Comparison of ENCODE assay signal across 16 cellular contexts in genomic region chr1:112325504-112325903, GRCh38.
DNase-seq lines count a peak whose midpoint lies in the region; ATAC-seq and TF ChIP-seq lines count a peak whose summit lies in the region.
"Had no signal": no experiment of that assay in that cellular context is flagged by ENCODE, and none has a peak within 500 bp of the region (broad histone marks: within the 10 kb centered on the region; RNA-seq: fewer than 3 reads in every experiment).

No MANE protein-coding gene starts in this region.

- H3K27ac Mint-ChIP-seq in WTC11: no peak overlapping the region
- H3K27ac Mint-ChIP-seq in stimulated activated effector memory CD8-positive, alpha-beta T cell treated with anti-CD3 and anti-CD28 coated beads, Interleukin-12 subunit alpha, Interleukin-12 subunit beta, amount 100 ng/mL, for 72 hours: no peak overlapping the region
- H3K27ac Mint-ChIP-seq in naive thymus-derived CD4-positive, alpha-beta T cell: no peak overlapping the region
- H3K27ac Mint-ChIP-seq: activated T-helper 1 cell treated with anti-CD3 and anti-CD28 coated beads, Interleukin-12 subunit alpha, Interleukin-12 subunit beta, Interleukin-2, Interleukin-4 antibody, amounts not matched to agents 30 ng/mL and 10 ng/mL and 1 ng/mL, durations not matched to agents 14 hours and 24 hours and 36 hours; T-helper 2 cell treated with Interferon-gamma antibody and Interleukin-4, amounts not matched to agents 5 μg/mL and 100 μg/mL, for 36 hours had no signal

- no peaks in the 10 kb centered on the region for H3K9me3 Mint-ChIP-seq in WTC11
- no peaks in the 10 kb centered on the region for H3K9me3 Mint-ChIP-seq in stimulated activated effector memory CD8-positive, alpha-beta T cell treated with anti-CD3 and anti-CD28 coated beads, Interleukin-12 subunit alpha, Interleukin-12 subunit beta, amount 100 ng/mL, for 72 hours
- peaks cover 0 to 1% (median 0%) of the 10 kb centered on the region in 11 donors for H3K9me3 Mint-ChIP-seq in naive thymus-derived CD4-positive, alpha-beta T cell
- H3K9me3 Mint-ChIP-seq: activated T-helper 1 cell treated with anti-CD3 and anti-CD28 coated beads, Interleukin-12 subunit alpha, Interleukin-12 subunit beta, Interleukin-2, Interleukin-4 antibody, amounts not matched to agents 30 ng/mL and 10 ng/mL and 1 ng/mL, durations not matched to agents 14 hours and 24 hours and 36 hours; T-helper 2 cell treated with Interferon-gamma antibody and Interleukin-4, amounts not matched to agents 5 μg/mL and 100 μg/mL, for 36 hours had no signal

- TF ChIP-seq CTCF in WTC11 (IDR thresholded peaks at IDR 0.05) (no peak), ascending aorta (IDR thresholded peaks at IDR 0.05) (no peak)

- peak; percentile 83 for ATAC-seq in WTC11
- ATAC-seq in stimulated activated effector memory CD8-positive, alpha-beta T cell treated with anti-CD3 and anti-CD28 coated beads, Interleukin-12 subunit alpha, Interleukin-12 subunit beta, amount 100 ng/mL, for 72 hours: peak; percentile 6
- no peak for ATAC-seq in HG03196 (IDR thresholded peaks at IDR 0.05; ENCODE audit: unreplicated experiment)
- no peak for ATAC-seq in naive thymus-derived CD4-positive, alpha-beta T cell

- H3K27me3 ChIP-seq in ascending aorta: no peaks in the 10 kb centered on the region
- no peaks in the 10 kb centered on the region for H3K27me3 ChIP-seq in naive thymus-derived CD4-positive, alpha-beta T cell (ENCODE audit: control insufficient read depth in 2 of 2, insufficient read depth in 2 of 2, low read length in 2 of 2)

- CTCF ChIA-PET in WTC11 (lab: Charles Lee): interaction anchor here (0.6 to 2.4 kb wide), 4 partner anchors 11 to 844 kb away, joined by 4 to 9 read pairs (median 6); no protein-coding TSS in a partner anchor
- CTCF ChIA-PET in naive thymus-derived CD4-positive, alpha-beta T cell (lab: Charles Lee): no interaction called here

- no peak overlapping the region for H3K27ac ChIP-seq in ascending aorta
- no peak overlapping the region for H3K27ac ChIP-seq in naive thymus-derived CD4-positive, alpha-beta T cell (ENCODE audit: low read depth, low read length)
- H3K27ac ChIP-seq: coronary artery, RWPE1, stomach had no signal

- no peaks in the 10 kb centered on the region for H3K36me3 Mint-ChIP-seq in WTC11
- H3K36me3 Mint-ChIP-seq in stimulated activated effector memory CD8-positive, alpha-beta T cell treated with anti-CD3 and anti-CD28 coated beads, Interleukin-12 subunit alpha, Interleukin-12 subunit beta, amount 100 ng/mL, for 72 hours: no peaks in the 10 kb centered on the region
- H3K36me3 Mint-ChIP-seq in naive thymus-derived CD4-positive, alpha-beta T cell: no peaks in the 10 kb centered on the region

- H3K4me1 Mint-ChIP-seq in WTC11: peaks cover 5% of the 10 kb centered on the region
- H3K4me1 Mint-ChIP-seq in stimulated activated effector memory CD8-positive, alpha-beta T cell treated with anti-CD3 and anti-CD28 coated beads, Interleukin-12 subunit alpha, Interleukin-12 subunit beta, amount 100 ng/mL, for 72 hours: no peaks in the 10 kb centered on the region
- H3K4me1 Mint-ChIP-seq in naive thymus-derived CD4-positive, alpha-beta T cell: no peaks in the 10 kb centered on the region

- H3K9me3 ChIP-seq in ascending aorta: no peaks in the 10 kb centered on the region
- H3K9me3 ChIP-seq in naive thymus-derived CD4-positive, alpha-beta T cell (ENCODE audit: control insufficient read depth in 2 of 3, low read length in 3 of 3): no peaks in the 10 kb centered on the region
- H3K9me3 ChIP-seq: stomach had no signal

- H3K27me3 Mint-ChIP-seq in WTC11 (ENCODE audit: low read depth): peaks cover 38% of the 10 kb centered on the region
- peaks cover 10 to 43% (median 32%) of the 10 kb centered on the region in 5 donors for H3K27me3 Mint-ChIP-seq in naive thymus-derived CD4-positive, alpha-beta T cell

- intact Hi-C loops in ascending aorta (cut with DNase I): no loop called here
- intact Hi-C loops in naive thymus-derived CD4-positive, alpha-beta T cell (cut with micrococcal nuclease): no loop called here

- no peaks in the 10 kb centered on the region for H3K36me3 ChIP-seq in ascending aorta
- H3K36me3 ChIP-seq in naive thymus-derived CD4-positive, alpha-beta T cell (ENCODE audit: control insufficient read depth in 2 of 3, insufficient read depth in 3 of 3, low read length in 3 of 3): no peaks in the 10 kb centered on the region
- H3K36me3 ChIP-seq: stomach had no signal

- no peak overlapping the region for H3K4me3 Mint-ChIP-seq in WTC11
- H3K4me3 Mint-ChIP-seq in stimulated activated effector memory CD8-positive, alpha-beta T cell treated with anti-CD3 and anti-CD28 coated beads, Interleukin-12 subunit alpha, Interleukin-12 subunit beta, amount 100 ng/mL, for 72 hours: no peak overlapping the region
- H3K4me3 Mint-ChIP-seq in naive thymus-derived CD4-positive, alpha-beta T cell: no peak overlapping the region
- H3K4me3 Mint-ChIP-seq: activated T-helper 1 cell treated with anti-CD3 and anti-CD28 coated beads, Interleukin-12 subunit alpha, Interleukin-12 subunit beta, Interleukin-2, Interleukin-4 antibody, amounts not matched to agents 30 ng/mL and 10 ng/mL and 1 ng/mL, durations not matched to agents 14 hours and 24 hours and 36 hours; T-helper 2 cell treated with Interferon-gamma antibody and Interleukin-4, amounts not matched to agents 5 μg/mL and 100 μg/mL, for 36 hours had no signal

- POLR2A ChIA-PET in WTC11 (lab: Charles Lee): no interaction called here
- POLR2A ChIA-PET in naive thymus-derived CD4-positive, alpha-beta T cell (lab: Charles Lee): no interaction called here

- DNase-seq in SHP77 (lab: John Stamatoyannopoulos, UW) (peak; percentile 5 to 23), SHP77 treated with DMSO at 0.1 percent for 48 hours (lab: John Stamatoyannopoulos, UW) (no peak), WTC11 (ENCODE audit: low spot score) (peak; percentile 24), iPS-NIHi11 (ENCODE audit: low spot score) (peak; percentile 21), ascending aorta (ENCODE audit: low spot score in 2 of 2) (no peak)
- DNase-seq in stimulated activated effector memory CD8-positive, alpha-beta T cell treated with anti-CD3 and anti-CD28 coated beads, Interleukin-12 subunit alpha, Interleukin-12 subunit beta, amount 100 ng/mL, for 72 hours (ENCODE audit: low spot score in 2 of 2): no peak
- DNase-seq in naive thymus-derived CD4-positive, alpha-beta T cell: no peak
- DNase-seq: activated CD4-positive, alpha-beta T cell treated with anti-CD3 and anti-CD28 coated beads, Interleukin-2, amount 50 U/mL, for 1 hour; erythroblast; NCI-H774; stomach had no signal

- no peak overlapping the region for H3K4me3 ChIP-seq in ascending aorta
- H3K4me3 ChIP-seq in naive thymus-derived CD4-positive, alpha-beta T cell (ENCODE audit: low read length): no peak overlapping the region
- H3K4me3 ChIP-seq: coronary artery, stomach had no signal

- H3K4me1 ChIP-seq in ascending aorta: no peaks in the 10 kb centered on the region
- H3K4me1 ChIP-seq in naive thymus-derived CD4-positive, alpha-beta T cell (ENCODE audit: control insufficient read depth in 2 of 2, insufficient read depth in 2 of 2, low read length in 2 of 2): no peaks in the 10 kb centered on the region

TF ChIP-seq in WTC11, 78 proteins besides CTCF, POLR2A, EP300 and RAD21 (continues in another document):
- TF ChIP-seq ZNF416 (CRISPR knock-in tag; IDR thresholded peaks at IDR 0.05) (no peak), IRF1 (CRISPR knock-in tag; IDR thresholded peaks at IDR 0.05) (no peak), SOX15 (CRISPR knock-in tag; IDR thresholded peaks at IDR 0.05) (no peak), ZSCAN18 (CRISPR knock-in tag; IDR thresholded peaks at IDR 0.05) (no peak), GRHL2 (CRISPR knock-in tag; IDR thresholded peaks at IDR 0.05; ENCODE audit: insufficient replicate concordance, severe bottlenecking) (no peak), ELF4 (CRISPR knock-in tag; IDR thresholded peaks at IDR 0.05; ENCODE audit: low read depth) (no peak), SMAD4 (CRISPR knock-in tag; IDR thresholded peaks at IDR 0.05) (no peak), NR2C2 (CRISPR knock-in tag; IDR thresholded peaks at IDR 0.05) (no peak), MAX (CRISPR knock-in tag; IDR thresholded peaks at IDR 0.05) (peak; percentile 84), SMAD3 (CRISPR knock-in tag; IDR thresholded peaks at IDR 0.05; ENCODE audit: borderline replicate concordance) (no peak), ZNF219 (CRISPR knock-in tag; IDR thresholded peaks at IDR 0.05; ENCODE audit: borderline replicate concordance) (no peak), FOXP1 (CRISPR knock-in tag; IDR thresholded peaks at IDR 0.05; ENCODE audit: borderline replicate concordance) (no peak)
- TF ChIP-seq, protein P1, sequence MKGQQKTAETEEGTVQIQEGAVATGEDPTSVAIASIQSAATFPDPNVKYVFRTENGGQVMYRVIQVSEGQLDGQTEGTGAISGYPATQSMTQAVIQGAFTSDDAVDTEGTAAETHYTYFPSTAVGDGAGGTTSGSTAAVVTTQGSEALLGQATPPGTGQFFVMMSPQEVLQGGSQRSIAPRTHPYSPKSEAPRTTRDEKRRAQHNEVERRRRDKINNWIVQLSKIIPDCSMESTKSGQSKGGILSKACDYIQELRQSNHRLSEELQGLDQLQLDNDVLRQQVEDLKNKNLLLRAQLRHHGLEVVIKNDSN (CRISPR knock-in tag; IDR thresholded peaks at IDR 0.05): peak; percentile 54; the same call in 1 of the 2 replicates

Comparison
In these comparisons a context has a peak if more than half of its experiments do, and no peak if none do; other contexts are left out.
1. DNase-seq: peak in SHP77 (2 of 2), WTC11 (single experiment) and iPS-NIHi11 (single experiment); none in SHP77 treated with DMSO at 0.1 percent for 48 hours (single experiment), stimulated activated effector memory CD8-positive, alpha-beta T cell treated with anti-CD3 and anti-CD28 coated beads, Interleukin-12 subunit alpha, Interleukin-12 subunit beta, amount 100 ng/mL, for 72 hours (0 of 2), ascending aorta (0 of 2) and naive thymus-derived CD4-positive, alpha-beta T cell (0 of 9).
2. ATAC-seq: peak in WTC11 (single experiment) and stimulated activated effector memory CD8-positive, alpha-beta T cell treated with anti-CD3 and anti-CD28 coated beads, Interleukin-12 subunit alpha, Interleukin-12 subunit beta, amount 100 ng/mL, for 72 hours (single experiment); none in HG03196 (single experiment) and naive thymus-derived CD4-positive, alpha-beta T cell (single experiment).